Comparison of ENCODE assay signal across 1 cellular context in genomic region chr10:12375076-12375504, GRCh38.
TF ChIP-seq lines count a peak whose summit lies in the region.

No MANE protein-coding gene starts in this region.

TF ChIP-seq in HEK293, 187 proteins besides CTCF, POLR2A, EP300 and RAD21 (continued from another document):
- no peak for TF ChIP-seq ZNF518A (tag by site-specific recombination; conservative IDR thresholded peaks at IDR 0.05; ENCODE audit: low read depth)
- TF ChIP-seq ZNF398 (tag by site-specific recombination; IDR thresholded peaks at IDR 0.05) = peak; percentile 70
- peak; percentile 45 for TF ChIP-seq ZNF335 (tag by site-specific recombination; conservative IDR thresholded peaks at IDR 0.05)
- peak; percentile 28; the same call in 1 of the 2 replicates for TF ChIP-seq ZXDB (tag by site-specific recombination; IDR thresholded peaks at IDR 0.05)
- no peak for TF ChIP-seq ZNF548 (tag by site-specific recombination; IDR thresholded peaks at IDR 0.05)
- peak; percentile 66 for TF ChIP-seq BCL6B (tag by site-specific recombination; IDR thresholded peaks at IDR 0.05)
- TF ChIP-seq KLF10 (tag by site-specific recombination; IDR thresholded peaks at IDR 0.05) = no peak
- TF ChIP-seq ZNF629 (tag by site-specific recombination; IDR thresholded peaks at IDR 0.05) = 0 out of 2 replicates have a peak, but pooled peaks have one; percentile 23
- TF ChIP-seq, protein P1, sequence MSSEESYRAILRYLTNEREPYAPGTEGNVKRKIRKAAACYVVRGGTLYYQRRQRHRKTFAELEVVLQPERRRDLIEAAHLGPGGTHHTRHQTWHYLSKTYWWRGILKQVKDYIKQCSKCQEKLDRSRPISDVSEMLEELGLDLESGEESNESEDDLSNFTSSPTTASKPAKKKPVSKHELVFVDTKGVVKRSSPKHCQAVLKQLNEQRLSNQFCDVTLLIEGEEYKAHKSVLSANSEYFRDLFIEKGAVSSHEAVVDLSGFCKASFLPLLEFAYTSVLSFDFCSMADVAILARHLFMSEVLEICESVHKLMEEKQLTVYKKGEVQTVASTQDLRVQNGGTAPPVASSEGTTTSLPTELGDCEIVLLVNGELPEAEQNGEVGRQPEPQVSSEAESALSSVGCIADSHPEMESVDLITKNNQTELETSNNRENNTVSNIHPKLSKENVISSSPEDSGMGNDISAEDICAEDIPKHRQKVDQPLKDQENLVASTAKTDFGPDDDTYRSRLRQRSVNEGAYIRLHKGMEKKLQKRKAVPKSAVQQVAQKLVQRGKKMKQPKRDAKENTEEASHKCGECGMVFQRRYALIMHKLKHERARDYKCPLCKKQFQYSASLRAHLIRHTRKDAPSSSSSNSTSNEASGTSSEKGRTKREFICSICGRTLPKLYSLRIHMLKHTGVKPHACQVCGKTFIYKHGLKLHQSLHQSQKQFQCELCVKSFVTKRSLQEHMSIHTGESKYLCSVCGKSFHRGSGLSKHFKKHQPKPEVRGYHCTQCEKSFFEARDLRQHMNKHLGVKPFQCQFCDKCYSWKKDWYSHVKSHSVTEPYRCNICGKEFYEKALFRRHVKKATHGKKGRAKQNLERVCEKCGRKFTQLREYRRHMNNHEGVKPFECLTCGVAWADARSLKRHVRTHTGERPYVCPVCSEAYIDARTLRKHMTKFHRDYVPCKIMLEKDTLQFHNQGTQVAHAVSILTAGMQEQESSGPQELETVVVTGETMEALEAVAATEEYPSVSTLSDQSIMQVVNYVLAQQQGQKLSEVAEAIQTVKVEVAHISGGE (tag by site-specific recombination; conservative IDR thresholded peaks at IDR 0.05; ENCODE audit: low read depth) = peak; percentile 37; the same call in 1 of the 2 replicates
- no peak for TF ChIP-seq ZNF830 (tag by site-specific recombination; IDR thresholded peaks at IDR 0.05; ENCODE audit: low read depth)
- TF ChIP-seq ZNF302 (tag by site-specific recombination; IDR thresholded peaks at IDR 0.05; ENCODE audit: low read depth) = no peak
- 0 out of 2 replicates have a peak, but pooled peaks have one; percentile 18 for TF ChIP-seq ZNF366 (tag by site-specific recombination; conservative IDR thresholded peaks at IDR 0.05)
- no peak for TF ChIP-seq ZNF654 (tag by site-specific recombination; IDR thresholded peaks at IDR 0.05; ENCODE audit: low read depth)
- TF ChIP-seq PRDM10 (tag by site-specific recombination; IDR thresholded peaks at IDR 0.05) = peak; percentile 83
- TF ChIP-seq ZNF146 (tag by site-specific recombination; IDR thresholded peaks at IDR 0.05) = no peak
- peak; percentile 28; the same call in 1 of the 2 replicates for TF ChIP-seq ZBTB44 (tag by site-specific recombination; IDR thresholded peaks at IDR 0.05)
- no peak for TF ChIP-seq ZNF521 (tag by site-specific recombination; IDR thresholded peaks at IDR 0.05)
- TF ChIP-seq, protein P2, sequence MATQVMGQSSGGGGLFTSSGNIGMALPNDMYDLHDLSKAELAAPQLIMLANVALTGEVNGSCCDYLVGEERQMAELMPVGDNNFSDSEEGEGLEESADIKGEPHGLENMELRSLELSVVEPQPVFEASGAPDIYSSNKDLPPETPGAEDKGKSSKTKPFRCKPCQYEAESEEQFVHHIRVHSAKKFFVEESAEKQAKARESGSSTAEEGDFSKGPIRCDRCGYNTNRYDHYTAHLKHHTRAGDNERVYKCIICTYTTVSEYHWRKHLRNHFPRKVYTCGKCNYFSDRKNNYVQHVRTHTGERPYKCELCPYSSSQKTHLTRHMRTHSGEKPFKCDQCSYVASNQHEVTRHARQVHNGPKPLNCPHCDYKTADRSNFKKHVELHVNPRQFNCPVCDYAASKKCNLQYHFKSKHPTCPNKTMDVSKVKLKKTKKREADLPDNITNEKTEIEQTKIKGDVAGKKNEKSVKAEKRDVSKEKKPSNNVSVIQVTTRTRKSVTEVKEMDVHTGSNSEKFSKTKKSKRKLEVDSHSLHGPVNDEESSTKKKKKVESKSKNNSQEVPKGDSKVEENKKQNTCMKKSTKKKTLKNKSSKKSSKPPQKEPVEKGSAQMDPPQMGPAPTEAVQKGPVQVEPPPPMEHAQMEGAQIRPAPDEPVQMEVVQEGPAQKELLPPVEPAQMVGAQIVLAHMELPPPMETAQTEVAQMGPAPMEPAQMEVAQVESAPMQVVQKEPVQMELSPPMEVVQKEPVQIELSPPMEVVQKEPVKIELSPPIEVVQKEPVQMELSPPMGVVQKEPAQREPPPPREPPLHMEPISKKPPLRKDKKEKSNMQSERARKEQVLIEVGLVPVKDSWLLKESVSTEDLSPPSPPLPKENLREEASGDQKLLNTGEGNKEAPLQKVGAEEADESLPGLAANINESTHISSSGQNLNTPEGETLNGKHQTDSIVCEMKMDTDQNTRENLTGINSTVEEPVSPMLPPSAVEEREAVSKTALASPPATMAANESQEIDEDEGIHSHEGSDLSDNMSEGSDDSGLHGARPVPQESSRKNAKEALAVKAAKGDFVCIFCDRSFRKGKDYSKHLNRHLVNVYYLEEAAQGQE (tag by site-specific recombination; IDR thresholded peaks at IDR 0.05) = no peak
